27 cellular contexts compared by ENCODE assay signal in genomic region chr20:860891-861290, GRCh38. TPM values are rescaled to one million over a fixed set of nuclear protein-coding genes. Genes with fewer than 3 reads are reported as not detected.
"Had no signal": no experiment of that assay in that cellular context is flagged by ENCODE, and none has a peak within 500 bp of the region (broad histone marks: within the 10 kb centered on the region; RNA-seq: fewer than 3 reads in every experiment).

No MANE protein-coding gene starts in this region.

- H3K4me3 Mint-ChIP-seq: central memory CD8-positive, alpha-beta T cell; dendritic cell treated with granulocyte-macrophage colony-stimulating factor and Interleukin-4, amounts not matched to agents 40 ng/mL and 50 ng/mL, for 4 days; immature natural killer cell; naive B cell; nephron; stimulated activated naive B cell treated with anti-CD40 and anti-IgM and Interleukin-4, amounts not matched to agents 10 μg/mL and 1 μg/mL and 100 μg/mL, for 72 hours; stimulated activated naive CD8-positive, alpha-beta T cell treated with anti-CD3 and anti-CD28 coated beads, Interleukin-15, amount 100 ng/mL, for 72 hours had no signal

- H3K27me3 Mint-ChIP-seq: central memory CD8-positive, alpha-beta T cell; dendritic cell treated with granulocyte-macrophage colony-stimulating factor and Interleukin-4, amounts not matched to agents 40 ng/mL and 50 ng/mL, for 4 days; naive B cell; stimulated activated naive B cell treated with anti-CD40 and anti-IgM and Interleukin-4, amounts not matched to agents 10 μg/mL and 1 μg/mL and 100 μg/mL, for 72 hours; stimulated activated naive CD8-positive, alpha-beta T cell treated with anti-CD3 and anti-CD28 coated beads, Interleukin-15, amount 100 ng/mL, for 72 hours had no signal

- H3K27me3 ChIP-seq: right lobe of liver, spleen had no signal

- H3K36me3 Mint-ChIP-seq: stimulated activated naive B cell treated with anti-CD40 and anti-IgM and Interleukin-4, amounts not matched to agents 10 μg/mL and 1 μg/mL and 100 μg/mL, for 72 hours had no signal

- H3K4me3 ChIP-seq: gastroesophageal sphincter, left ventricle myocardium inferior, lower lobe of right lung, psoas muscle, right lobe of liver, spleen, thoracic aorta had no signal

- H3K9ac ChIP-seq: parathyroid adenoma had no signal

- H3K27ac Mint-ChIP-seq: dendritic cell treated with granulocyte-macrophage colony-stimulating factor and Interleukin-4, amounts not matched to agents 40 ng/mL and 50 ng/mL, for 4 days; nephron; stimulated activated naive B cell treated with anti-CD40 and anti-IgM and Interleukin-4, amounts not matched to agents 10 μg/mL and 1 μg/mL and 100 μg/mL, for 72 hours had no signal

- H3K36me3 ChIP-seq: gastroesophageal sphincter, left ventricle myocardium inferior, lower lobe of right lung, right lobe of liver, thoracic aorta had no signal

- H2AFZ ChIP-seq: parathyroid adenoma had no signal

- H3K4me1 ChIP-seq: gastroesophageal sphincter, left ventricle myocardium inferior, lower lobe of right lung, psoas muscle, right lobe of liver had no signal

- ATAC-seq: esophagus mucosa; gastroesophageal sphincter; left cardiac atrium; lower lobe of right lung; psoas muscle; right lobe of liver; stimulated activated naive B cell treated with anti-CD40 and anti-IgM and Interleukin-4, amounts not matched to agents 10 μg/mL and 1 μg/mL and 100 μg/mL, for 72 hours; stimulated activated naive CD8-positive, alpha-beta T cell treated with anti-CD3 and anti-CD28 coated beads, Interleukin-15, amount 100 ng/mL, for 72 hours had no signal

- H3K79me2 ChIP-seq: parathyroid adenoma had no signal

- DNase-seq: glutamatergic neuron; immature natural killer cell; kidney; left cardiac atrium; left ventricle myocardium inferior; lower lobe of right lung; mesenchymal stem cell; naive B cell; occipital lobe; psoas muscle; retina; right lobe of liver; spleen; stimulated activated CD4-positive, alpha-beta T cell treated with anti-CD3 and anti-CD28 coated beads, Interleukin-15, amount 100 ng/mL, for 24 hours; stimulated activated CD4-positive, alpha-beta T cell treated with anti-CD3 and anti-CD28 coated beads, Interleukin-1b, Interleukin-23, amount 100 ng/mL, for 48 hours; stimulated activated CD4-positive, alpha-beta T cell treated with anti-CD3 and anti-CD28 coated beads, Interleukin-4, amount 100 ng/mL, for 4 hours; stimulated activated naive B cell treated with anti-CD40 and anti-IgM and Interleukin-4, amounts not matched to agents 10 μg/mL and 1 μg/mL and 100 μg/mL, for 72 hours; stimulated activated naive CD8-positive, alpha-beta T cell treated with anti-CD3 and anti-CD28 coated beads, Interleukin-15, amount 100 ng/mL, for 72 hours; trophoblast cell had no signal

- FAIRE-seq: kidney had no signal

- H3K27ac ChIP-seq: gastroesophageal sphincter, left ventricle myocardium inferior, lower lobe of right lung, parathyroid adenoma, psoas muscle, right lobe of liver, spleen, thoracic aorta had no signal

- H3K4me1 Mint-ChIP-seq: nephron had no signal

- H3K9me3 Mint-ChIP-seq: central memory CD8-positive, alpha-beta T cell; dendritic cell treated with granulocyte-macrophage colony-stimulating factor and Interleukin-4, amounts not matched to agents 40 ng/mL and 50 ng/mL, for 4 days; nephron; stimulated activated naive B cell treated with anti-CD40 and anti-IgM and Interleukin-4, amounts not matched to agents 10 μg/mL and 1 μg/mL and 100 μg/mL, for 72 hours; stimulated activated naive CD8-positive, alpha-beta T cell treated with anti-CD3 and anti-CD28 coated beads, Interleukin-15, amount 100 ng/mL, for 72 hours had no signal

- H3K9me3 ChIP-seq: gastroesophageal sphincter, left ventricle myocardium inferior, lower lobe of right lung, psoas muscle, right lobe of liver, spleen, thoracic aorta had no signal

RNA-seq across cellular contexts. Expression of gene ANGPT4, which starts 55.2 kb away (rescaled TPM):
- total RNA-seq: fibroblast of villous mesenchyme, occipital lobe, spleen had no signal
- polyA plus RNA-seq: immature natural killer cell had no signal
